ENCODE assay signal across 1 cellular context in the genomic region with DNA sequence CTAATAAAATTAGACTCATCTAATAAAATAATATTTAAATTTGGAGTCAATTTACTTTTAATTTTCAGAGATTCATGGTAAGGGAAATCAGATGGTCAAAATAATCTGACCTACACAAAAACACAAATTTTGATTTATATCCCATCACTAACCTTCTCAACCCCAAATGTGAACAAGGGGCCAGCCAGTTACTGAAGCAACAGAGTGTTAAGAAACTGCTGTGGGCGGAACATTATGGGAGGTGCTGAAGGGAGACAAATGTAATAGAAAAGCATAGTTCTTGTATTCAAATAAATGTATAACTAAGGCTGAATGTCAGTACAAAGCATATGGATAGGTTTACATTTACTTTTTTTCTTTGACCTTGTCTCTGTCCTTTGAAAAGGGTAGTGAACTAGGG.
TF ChIP-seq lines count a peak whose summit lies in the region.

No MANE protein-coding gene starts in this region.

TF ChIP-seq in K562, 482 proteins besides CTCF, POLR2A, EP300 and RAD21 (continued from another document):
- TF ChIP-seq SMARCE1 (IDR thresholded peaks at IDR 0.05) (no peak), CCNT2 (IDR thresholded peaks at IDR 0.05; ENCODE audit: borderline replicate concordance, extremely low read depth, insufficient read length, low read depth, low read length) (no peak), NR2F6 (CRISPR knock-in tag; IDR thresholded peaks at IDR 0.05) (no peak), ZNF24 (IDR thresholded peaks at IDR 0.05) (no peak)
TF ChIP-seq in K562: peak in this region for 0.
